Comparison of ENCODE assay signal across 22 cellular contexts in the genomic region with DNA sequence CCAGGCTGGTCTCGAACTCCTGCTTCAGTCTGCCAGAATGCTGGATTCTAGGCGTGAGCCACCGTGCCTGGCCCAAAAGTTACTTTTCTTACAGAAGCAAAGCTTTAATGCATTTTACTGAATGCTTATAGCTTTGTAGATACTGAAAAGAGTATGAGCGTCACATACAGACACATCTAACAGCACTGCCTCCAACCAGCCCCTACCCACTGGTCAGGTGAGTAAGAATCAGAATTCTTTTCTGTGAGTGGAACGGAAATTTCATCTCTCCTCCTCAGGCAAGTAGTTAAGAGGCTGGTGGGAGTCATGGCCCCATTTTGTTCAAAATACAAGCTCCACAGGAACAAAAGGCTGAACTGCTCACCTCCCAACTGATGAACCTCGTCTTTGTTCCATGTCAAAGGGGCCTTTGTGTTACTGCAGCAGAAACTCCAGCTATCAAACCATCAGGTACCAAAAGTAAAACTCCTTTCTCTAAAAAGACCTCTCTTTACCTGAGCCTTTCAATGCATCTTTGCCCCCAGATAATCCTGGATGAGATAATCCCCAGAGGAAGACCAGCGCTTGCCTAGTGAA. TPM values are rescaled to one million over a fixed set of nuclear protein-coding genes. Genes with fewer than 3 reads are reported as not detected.
DNase-seq lines count a peak whose midpoint lies in the region; ATAC-seq and TF ChIP-seq lines count a peak whose summit lies in the region.
"Had no signal": no experiment of that assay in that cellular context is flagged by ENCODE, and none has a peak within 500 bp of the region (broad histone marks: within the 10 kb centered on the region; RNA-seq: fewer than 3 reads in every experiment).

No MANE protein-coding gene starts in this region.

- H3K4me1 Mint-ChIP-seq in activated CD4-positive, alpha-beta T cell treated with anti-CD3 and anti-CD28 coated beads for 36 hours: peaks cover 20% of the 10 kb centered on the region
- H3K4me1 Mint-ChIP-seq in activated CD4-positive, alpha-beta T cell treated with anti-CD3 and anti-CD28 coated beads, Interleukin-2, amount 10 ng/mL, durations not matched to agents 7 days and 5 days: peaks cover 20% of the 10 kb centered on the region
- H3K4me1 Mint-ChIP-seq in activated naive CD4-positive, alpha-beta T cell treated with anti-CD3 and anti-CD28 coated beads, Interleukin-2, amount 10 ng/mL, durations not matched to agents 7 days and 5 days: peaks cover 21% of the 10 kb centered on the region
- H3K4me1 Mint-ChIP-seq in activated T-helper 2 cell treated with anti-CD3 and anti-CD28 coated beads, Interferon-gamma antibody, Interleukin-2, Interleukin-4, amounts not matched to agents 10 μg/mL and 5 μg/mL and 100 μg/mL, durations not matched to agents 14 hours and 24 hours and 36 hours (ENCODE audit: low read depth): peaks cover 11% of the 10 kb centered on the region
- H3K4me1 Mint-ChIP-seq: B cell had no signal

- peak overlapping the region; percentile 8 for H3K27ac Mint-ChIP-seq in activated CD4-positive, alpha-beta T cell treated with anti-CD3 and anti-CD28 coated beads for 36 hours
- no peak overlapping the region for H3K27ac Mint-ChIP-seq in activated CD4-positive, alpha-beta T cell treated with anti-CD3 and anti-CD28 coated beads, Interleukin-2, amount 10 ng/mL, durations not matched to agents 7 days and 5 days
- peak overlapping the region; percentile 33 for H3K27ac Mint-ChIP-seq in activated naive CD4-positive, alpha-beta T cell treated with anti-CD3 and anti-CD28 coated beads, Interleukin-2, amount 10 ng/mL, durations not matched to agents 7 days and 5 days
- H3K27ac Mint-ChIP-seq in activated T-helper 2 cell treated with anti-CD3 and anti-CD28 coated beads, Interferon-gamma antibody, Interleukin-2, Interleukin-4, amounts not matched to agents 10 μg/mL and 5 μg/mL and 100 μg/mL, durations not matched to agents 14 hours and 24 hours and 36 hours: peak overlapping the region; percentile 38
- H3K27ac Mint-ChIP-seq: B cell, HFFc6 had no signal

- no peaks in the 10 kb centered on the region for H3K9me3 Mint-ChIP-seq in activated CD4-positive, alpha-beta T cell treated with anti-CD3 and anti-CD28 coated beads for 36 hours (ENCODE audit: low read depth)
- no peaks in the 10 kb centered on the region for H3K9me3 Mint-ChIP-seq in activated CD4-positive, alpha-beta T cell treated with anti-CD3 and anti-CD28 coated beads, Interleukin-2, amount 10 ng/mL, durations not matched to agents 7 days and 5 days
- H3K9me3 Mint-ChIP-seq in activated naive CD4-positive, alpha-beta T cell treated with anti-CD3 and anti-CD28 coated beads, Interleukin-2, amount 10 ng/mL, durations not matched to agents 7 days and 5 days: no peaks in the 10 kb centered on the region
- no peaks in the 10 kb centered on the region for H3K9me3 Mint-ChIP-seq in activated T-helper 2 cell treated with anti-CD3 and anti-CD28 coated beads, Interferon-gamma antibody, Interleukin-2, Interleukin-4, amounts not matched to agents 10 μg/mL and 5 μg/mL and 100 μg/mL, durations not matched to agents 14 hours and 24 hours and 36 hours
- H3K9me3 Mint-ChIP-seq: CD4-positive, CD25-positive, alpha-beta regulatory T cell; HFFc6 had no signal

- peaks cover 24% of the 10 kb centered on the region for H3K36me3 Mint-ChIP-seq in activated CD4-positive, alpha-beta T cell treated with anti-CD3 and anti-CD28 coated beads for 36 hours (ENCODE audit: low read depth)
- peaks cover 50% of the 10 kb centered on the region for H3K36me3 Mint-ChIP-seq in activated CD4-positive, alpha-beta T cell treated with anti-CD3 and anti-CD28 coated beads, Interleukin-2, amount 10 ng/mL, durations not matched to agents 7 days and 5 days (ENCODE audit: low read depth)
- H3K36me3 Mint-ChIP-seq in activated naive CD4-positive, alpha-beta T cell treated with anti-CD3 and anti-CD28 coated beads, Interleukin-2, amount 10 ng/mL, durations not matched to agents 7 days and 5 days: peaks cover 57% of the 10 kb centered on the region
- H3K36me3 Mint-ChIP-seq in activated T-helper 2 cell treated with anti-CD3 and anti-CD28 coated beads, Interferon-gamma antibody, Interleukin-2, Interleukin-4, amounts not matched to agents 10 μg/mL and 5 μg/mL and 100 μg/mL, durations not matched to agents 14 hours and 24 hours and 36 hours (ENCODE audit: low read depth): peaks cover 58% of the 10 kb centered on the region

- H3K27me3 Mint-ChIP-seq in activated CD4-positive, alpha-beta T cell treated with anti-CD3 and anti-CD28 coated beads for 36 hours: no peaks in the 10 kb centered on the region
- no peaks in the 10 kb centered on the region for H3K27me3 Mint-ChIP-seq in activated CD4-positive, alpha-beta T cell treated with anti-CD3 and anti-CD28 coated beads, Interleukin-2, amount 10 ng/mL, durations not matched to agents 7 days and 5 days
- no peaks in the 10 kb centered on the region for H3K27me3 Mint-ChIP-seq in activated naive CD4-positive, alpha-beta T cell treated with anti-CD3 and anti-CD28 coated beads, Interleukin-2, amount 10 ng/mL, durations not matched to agents 7 days and 5 days
- H3K27me3 Mint-ChIP-seq in activated T-helper 2 cell treated with anti-CD3 and anti-CD28 coated beads, Interferon-gamma antibody, Interleukin-2, Interleukin-4, amounts not matched to agents 10 μg/mL and 5 μg/mL and 100 μg/mL, durations not matched to agents 14 hours and 24 hours and 36 hours (ENCODE audit: low read depth): no peaks in the 10 kb centered on the region
- H3K27me3 Mint-ChIP-seq: CD4-positive, CD25-positive, alpha-beta regulatory T cell had no signal

- H3K27me3 ChIP-seq in neutrophil: no peaks in the 10 kb centered on the region
- no peaks in the 10 kb centered on the region for H3K27me3 ChIP-seq in left ventricle myocardium inferior (ENCODE audit: low read depth)
- H3K27me3 ChIP-seq in uterus: no peaks in the 10 kb centered on the region

- peak; percentile 79 for ATAC-seq in activated CD4-positive, alpha-beta T cell treated with anti-CD3 and anti-CD28 coated beads for 36 hours

- TF ChIP-seq CTCF in neutrophil (IDR thresholded peaks at IDR 0.05) (no peak), left ventricle myocardium inferior (IDR thresholded peaks at IDR 0.05; ENCODE audit: borderline replicate concordance) (no peak), uterus (IDR thresholded peaks at IDR 0.05) (no peak)

- CTCF ChIA-PET in activated CD4-positive, alpha-beta T cell treated with anti-CD3 and anti-CD28 coated beads for 36 hours (lab: Charles Lee): interaction anchor here (0.6 to 1.5 kb wide), 3 partner anchors 18 to 412 kb away, joined by 3 to 6 read pairs (median 3); no protein-coding TSS in a partner anchor
- CTCF ChIA-PET in activated CD4-positive, alpha-beta T cell treated with anti-CD3 and anti-CD28 coated beads, Interleukin-2, amount 10 ng/mL, durations not matched to agents 7 days and 5 days (lab: Charles Lee): interaction anchor here (1.4 kb wide), 1 partner anchor 33 kb away, joined by 7 read pairs; no protein-coding TSS in a partner anchor
- CTCF ChIA-PET in activated naive CD4-positive, alpha-beta T cell treated with anti-CD3 and anti-CD28 coated beads, Interleukin-2, amount 10 ng/mL, durations not matched to agents 7 days and 5 days (lab: Charles Lee): interaction anchor here (1.4 kb wide), 1 partner anchor 32 kb away, joined by 4 read pairs; no protein-coding TSS in a partner anchor

- H3K4me1 ChIP-seq in neutrophil (ENCODE audit: control insufficient read depth in 1 of 2, insufficient read depth in 1 of 2, low read depth in 1 of 2, low read length in 1 of 2): peaks cover 50 to 53% of the 10 kb centered on the region in 2 experiments
- peaks cover 12% of the 10 kb centered on the region for H3K4me1 ChIP-seq in left ventricle myocardium inferior
- H3K4me1 ChIP-seq in uterus: no peaks in the 10 kb centered on the region

- peak; percentile 32 for DNase-seq in activated CD4-positive, alpha-beta T cell treated with anti-CD3 and anti-CD28 coated beads for 36 hours
- DNase-seq in activated CD4-positive, alpha-beta T cell treated with anti-CD3 and anti-CD28 coated beads, Interleukin-2, amount 10 ng/mL, durations not matched to agents 7 days and 5 days: no peak
- DNase-seq in activated naive CD4-positive, alpha-beta T cell treated with anti-CD3 and anti-CD28 coated beads, Interleukin-2, amount 10 ng/mL, durations not matched to agents 7 days and 5 days: no peak
- DNase-seq in activated naive CD4-positive, alpha-beta T cell (lab: John Stamatoyannopoulos, UW): no peak
- no peak for DNase-seq in activated T-helper 2 cell treated with anti-CD3 and anti-CD28 coated beads, Interferon-gamma antibody, Interleukin-2, Interleukin-4, amounts not matched to agents 10 μg/mL and 5 μg/mL and 100 μg/mL, durations not matched to agents 14 hours and 24 hours and 36 hours (ENCODE audit: low spot score)
- no peak for DNase-seq in left ventricle myocardium inferior
- no peak for DNase-seq in uterus
- DNase-seq: 8988T; CD4-positive, CD25-positive, alpha-beta regulatory T cell; COR-L47; GDM1; H7; HFFc6; KG1; MV-4-11; NCI-H1417; NCI-H187 treated with DMSO at 0.1 percent for 48 hours; NCI-H2227 treated with DMSO at 0.1 percent for 48 hours; NCI-H510A treated with DMSO at 0.1 percent for 48 hours; NCI-H774 had no signal

- POLR2A ChIA-PET in activated CD4-positive, alpha-beta T cell treated with anti-CD3 and anti-CD28 coated beads for 36 hours (lab: Charles Lee): no interaction called here
- POLR2A ChIA-PET in activated CD4-positive, alpha-beta T cell treated with anti-CD3 and anti-CD28 coated beads, Interleukin-2, amount 10 ng/mL, durations not matched to agents 7 days and 5 days (lab: Charles Lee): no interaction called here

- no peaks in the 10 kb centered on the region for H3K9me3 ChIP-seq in neutrophil
- H3K9me3 ChIP-seq in left ventricle myocardium inferior (replicated peaks): no peaks in the 10 kb centered on the region
- no peaks in the 10 kb centered on the region for H3K9me3 ChIP-seq in uterus

- no peak overlapping the region for H3K4me3 Mint-ChIP-seq in activated CD4-positive, alpha-beta T cell treated with anti-CD3 and anti-CD28 coated beads for 36 hours
- H3K4me3 Mint-ChIP-seq in activated CD4-positive, alpha-beta T cell treated with anti-CD3 and anti-CD28 coated beads, Interleukin-2, amount 10 ng/mL, durations not matched to agents 7 days and 5 days: no peak overlapping the region
- no peak overlapping the region for H3K4me3 Mint-ChIP-seq in activated naive CD4-positive, alpha-beta T cell treated with anti-CD3 and anti-CD28 coated beads, Interleukin-2, amount 10 ng/mL, durations not matched to agents 7 days and 5 days
- no peak overlapping the region for H3K4me3 Mint-ChIP-seq in activated T-helper 2 cell treated with anti-CD3 and anti-CD28 coated beads, Interferon-gamma antibody, Interleukin-2, Interleukin-4, amounts not matched to agents 10 μg/mL and 5 μg/mL and 100 μg/mL, durations not matched to agents 14 hours and 24 hours and 36 hours (ENCODE audit: low read depth)
- H3K4me3 Mint-ChIP-seq: B cell; CD4-positive, CD25-positive, alpha-beta regulatory T cell; HFFc6 had no signal

- H3K27ac ChIP-seq in neutrophil (peak overlapping the region; percentile 82), left ventricle myocardium inferior (replicated peaks) (no peak overlapping the region), uterus (no peak overlapping the region)

- H3K36me3 ChIP-seq in neutrophil (peaks cover 69% of the 10 kb centered on the region), left ventricle myocardium inferior (peaks cover 30% of the 10 kb centered on the region), uterus (no peaks in the 10 kb centered on the region)

- intact Hi-C loops in activated CD4-positive, alpha-beta T cell treated with anti-CD3 and anti-CD28 coated beads for 36 hours (cut with DNase I, micrococcal nuclease): no loop called here
- intact Hi-C loops in activated T-helper 2 cell treated with anti-CD3 and anti-CD28 coated beads, Interferon-gamma antibody, Interleukin-2, Interleukin-4, amounts not matched to agents 10 μg/mL and 5 μg/mL and 100 μg/mL, durations not matched to agents 14 hours and 24 hours and 36 hours (cut with micrococcal nuclease): no loop called here
- intact Hi-C loops in left ventricle myocardium inferior (cut with micrococcal nuclease): no loop called here
- intact Hi-C loops in uterus (cut with DNase I; ENCODE audit: low total_unique reads): no loop called here

- TF ChIP-seq POLR2A in uterus (IDR thresholded peaks at IDR 0.05): no peak

- H3K4me3 ChIP-seq in neutrophil (ENCODE audit: low read depth in 1 of 2, low read length in 1 of 2): no peak overlapping the region
- H3K4me3 ChIP-seq in left ventricle myocardium inferior: no peak overlapping the region
- no peak overlapping the region for H3K4me3 ChIP-seq in uterus

RNA-seq across cellular contexts. Expression of gene RFLNB, which starts 0.8 kb away (rescaled TPM):
- 10 to 100 TPM; 31.0 to 31.8 TPM for total RNA-seq in activated CD4-positive, alpha-beta T cell treated with anti-CD3 and anti-CD28 coated beads for 36 hours
- 100 to 1,000 TPM in 1 of 2 experiments, 10 to 100 TPM in 1; 93.4 to 101 TPM for total RNA-seq in activated CD4-positive, alpha-beta T cell treated with anti-CD3 and anti-CD28 coated beads, Interleukin-2, amount 10 ng/mL, durations not matched to agents 7 days and 5 days
- total RNA-seq in activated T-helper 2 cell treated with anti-CD3 and anti-CD28 coated beads, Interferon-gamma antibody, Interleukin-2, Interleukin-4, amounts not matched to agents 10 μg/mL and 5 μg/mL and 100 μg/mL, durations not matched to agents 14 hours and 24 hours and 36 hours: 130 and 131 TPM in 2 replicates
- total RNA-seq in left ventricle myocardium inferior: 13.0 TPM
- 10 to 100 TPM in 3 of 4 donors, 1 to 10 TPM in 1; 3.3 to 38.0 (median 18.4) TPM for total RNA-seq in uterus
